Comparison of ENCODE assay signal across 27 cellular contexts in the genomic region with DNA sequence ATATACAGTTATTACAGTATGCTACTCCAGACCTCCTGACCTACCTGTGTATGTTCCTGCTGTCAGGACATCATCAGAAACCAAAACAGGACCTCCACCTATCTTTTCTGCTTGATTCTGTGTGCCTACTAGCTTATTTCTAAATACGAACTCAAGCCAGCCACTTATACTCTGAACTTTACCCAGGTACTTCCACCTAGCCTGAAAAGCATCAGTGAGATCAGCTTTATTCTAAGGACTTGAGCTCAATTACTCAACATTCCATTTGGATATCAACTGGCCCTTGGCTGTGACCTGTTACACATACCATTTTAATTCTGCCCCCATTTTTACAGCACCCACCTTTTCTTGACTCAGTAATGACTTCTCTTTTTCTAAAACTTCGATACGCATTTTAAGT. TPM values are rescaled to one million over a fixed set of nuclear protein-coding genes. Genes with fewer than 3 reads are reported as not detected.
A peak's percentile ranks its signal among the peaks of the same experiment; 100 is the strongest.
DNase-seq lines count a peak whose midpoint lies in the region; ATAC-seq, FAIRE-seq and TF ChIP-seq lines count a peak whose summit lies in the region.
"Had no signal": no experiment of that assay in that cellular context is flagged by ENCODE, and none has a peak within 500 bp of the region (broad histone marks: within the 10 kb centered on the region; RNA-seq: fewer than 3 reads in every experiment).

No MANE protein-coding gene starts in this region.

- no peak overlapping the region for H3K4me2 ChIP-seq in HepG2 (ENCODE audit: low read depth, low read length)
- H3K4me2 ChIP-seq: A549; BLaER1 treated with 17β-estradiol and CSF1 and Interleukin-3, amounts not matched to agents 10 nM and 100 nM had no signal

- DNase-seq in HepG2 (ENCODE audit: low spot score) (no peak), chondrocyte (ENCODE audit: low spot score) (no peak), progenitor cell of endocrine pancreas (ENCODE audit: low spot score, unreplicated experiment) (no peak), NCI-H526 treated with DMSO at 0.1 percent for 48 hours (lab: John Stamatoyannopoulos, UW) (no peak)
- DNase-seq: 8988T; ACHN; AML-193; BE2C; CD4-positive, alpha-beta T cell; CD8-positive, alpha-beta memory T cell; DMS 273 treated with DMSO at 0.1 percent for 48 hours; DMS79; EL; GDM1; GOT3; HFFc6 had no signal

- POLR2A ChIA-PET in HepG2 (lab: Yijun Ruan, JAX) = no interaction called here

- TF ChIP-seq CTCF in liver (IDR thresholded peaks at IDR 0.05; ENCODE audit: low read depth, low read length, missing input control) (no peak), HepG2 (CRISPR knock-in tag; IDR thresholded peaks at IDR 0.05) (no peak), chondrocyte (IDR thresholded peaks at IDR 0.05) (no peak), progenitor cell of endocrine pancreas (IDR thresholded peaks at IDR 0.05; ENCODE audit: unreplicated experiment) (no peak)

- intact Hi-C loops in HepG2 (cut with micrococcal nuclease; ENCODE audit: unreplicated experiment) = no loop called here

- H3K4me3 ChIP-seq in liver (ENCODE audit: low read depth in 1 of 3, low read length in 3 of 3) (no peak overlapping the region), HepG2 (replicated peaks in 1 of 3; ENCODE audit: insufficient read depth in 1 of 3, low read depth in 2 of 3, low read length in 3 of 3) (no peak overlapping the region)
- H3K4me3 ChIP-seq: A549; BLaER1 treated with 17β-estradiol and CSF1 and Interleukin-3, amounts not matched to agents 10 nM and 100 nM; GM12878; HAP-1 had no signal

- no peaks in the 10 kb centered on the region for H3K9me3 Mint-ChIP-seq in chondrocyte (ENCODE audit: low read depth)
- no peaks in the 10 kb centered on the region for H3K9me3 Mint-ChIP-seq in progenitor cell of endocrine pancreas (ENCODE audit: low read depth)
- H3K9me3 Mint-ChIP-seq: CD4-positive, alpha-beta T cell; CD8-positive, alpha-beta memory T cell; HFFc6 had no signal

- no peak for TF ChIP-seq POLR2A in HepG2 (IDR thresholded peaks at IDR 0.05; ENCODE audit: insufficient read depth in 1 of 2, low read depth in 2 of 2, low read length in 2 of 2)

- peaks cover 36% of the 10 kb centered on the region for H3K4me1 Mint-ChIP-seq in chondrocyte (ENCODE audit: low read depth)
- H3K4me1 Mint-ChIP-seq in progenitor cell of endocrine pancreas (ENCODE audit: low read depth) = peaks cover 7% of the 10 kb centered on the region
- H3K4me1 Mint-ChIP-seq: CD14-positive monocyte had no signal

- CTCF ChIA-PET in HepG2 (lab: Yijun Ruan, JAX; ENCODE audit: low intra/inter-chr PET ratio, low total read pairs) = no interaction called here

- 94% methylated on average over 3 of the region's 3 CpGs for whole genome bisulfite sequencing in liver
- WGBS in HepG2 (ENCODE audit: low lambda C conversion rate) = 95% methylated on average over 3 of the region's 3 CpGs

- H3K36me3 ChIP-seq in liver (ENCODE audit: control insufficient read depth in 4 of 4, insufficient read depth in 3 of 4, low read depth in 1 of 4, low read length in 3 of 4) = peaks cover 10 to 55% (median 42%) of the 10 kb centered on the region in 4 donors
- H3K36me3 ChIP-seq in HepG2 (replicated peaks in 1 of 2; ENCODE audit: control insufficient read depth in 1 of 2, insufficient read depth in 2 of 2, low read length in 2 of 2) = peaks cover 12 to 43% of the 10 kb centered on the region in 2 experiments; a peak in 4 of 5 replicates

- no peak overlapping the region for H2AFZ ChIP-seq in HepG2 (ENCODE audit: low read length)

- BruUV-seq in HepG2 (replicated peaks; lab: Mats Ljungman, UMichigan) = no TSS peak

- TF ChIP-seq RAD21 in liver (IDR thresholded peaks at IDR 0.05) (no peak), HepG2 (CRISPR knock-in tag; IDR thresholded peaks at IDR 0.05) (no peak)

- H3K9me3 ChIP-seq in liver (ENCODE audit: control insufficient read depth in 4 of 4, low read length in 3 of 4) = no peaks in the 10 kb centered on the region
- H3K9me3 ChIP-seq in HepG2 (ENCODE audit: low read length) = no peaks in the 10 kb centered on the region
- H3K9me3 ChIP-seq: A549; BE2C; BLaER1 treated with 17β-estradiol and CSF1 and Interleukin-3, amounts not matched to agents 10 nM and 100 nM; HAP-1 had no signal

- peak overlapping the region; percentile 29 for H3K27ac Mint-ChIP-seq in chondrocyte (ENCODE audit: unreplicated experiment)
- H3K27ac Mint-ChIP-seq in progenitor cell of endocrine pancreas = peak overlapping the region; percentile 50
- H3K27ac Mint-ChIP-seq: CD14-positive monocyte; CD4-positive, alpha-beta T cell; HFFc6 had no signal

- no peaks in the 10 kb centered on the region for H3K27me3 Mint-ChIP-seq in chondrocyte (ENCODE audit: low read depth)
- no peaks in the 10 kb centered on the region for H3K27me3 Mint-ChIP-seq in progenitor cell of endocrine pancreas
- H3K27me3 Mint-ChIP-seq: CD4-positive, alpha-beta T cell; CD8-positive, alpha-beta memory T cell had no signal

- H3K4me1 ChIP-seq in liver (ENCODE audit: control insufficient read depth in 4 of 4, insufficient read depth in 4 of 4, low read length in 3 of 4) (no peaks in the 10 kb centered on the region), HepG2 (ENCODE audit: insufficient read depth, low read length) (no peaks in the 10 kb centered on the region)
- H3K4me1 ChIP-seq: A549; BE2C; BLaER1 treated with 17β-estradiol and CSF1 and Interleukin-3, amounts not matched to agents 10 nM and 100 nM had no signal

- TF ChIP-seq EP300 in HepG2 (IDR thresholded peaks at IDR 0.05; ENCODE audit: low read depth in 2 of 2, low read length in 2 of 2) = no peak
- no peak for TF ChIP-seq EP300 in HepG2 (CRISPR knock-in tag; IDR thresholded peaks at IDR 0.05; ENCODE audit: borderline replicate concordance)

- H3K4me3 Mint-ChIP-seq in chondrocyte (ENCODE audit: unreplicated experiment) (no peak overlapping the region), progenitor cell of endocrine pancreas (ENCODE audit: low read depth) (no peak overlapping the region)
- H3K4me3 Mint-ChIP-seq: CD14-positive monocyte; CD4-positive, alpha-beta T cell; CD8-positive, alpha-beta memory T cell; HFFc6 had no signal

- H3K9ac ChIP-seq in liver (ENCODE audit: low read depth in 1 of 2, low read length in 2 of 2) (no peak overlapping the region), HepG2 (ENCODE audit: insufficient read depth, low read depth, low read length) (no peak overlapping the region)
- H3K9ac ChIP-seq: BLaER1 treated with 17β-estradiol and CSF1 and Interleukin-3, amounts not matched to agents 10 nM and 100 nM had no signal

- H3K27me3 ChIP-seq in liver (ENCODE audit: control insufficient read depth in 4 of 4, insufficient read depth in 4 of 4, low read length in 3 of 4) = no peaks in the 10 kb centered on the region
- H3K27me3 ChIP-seq in HepG2 (ENCODE audit: control insufficient read depth in 1 of 2, insufficient read depth in 2 of 2, low read length in 2 of 2) = no peaks in the 10 kb centered on the region
- H3K27me3 ChIP-seq: BE2C; BLaER1 treated with 17β-estradiol and CSF1 and Interleukin-3, amounts not matched to agents 10 nM and 100 nM had no signal

- in situ Hi-C loops in HepG2 (cut with HindIII; ENCODE audit: extremely low pct_ligation_motif_present, low pct_unique_long_range_greater_than_20kb) = no loop called here

- no peaks in the 10 kb centered on the region for H3K79me2 ChIP-seq in HepG2 (ENCODE audit: insufficient read depth, low read length)

- ATAC-seq in HepG2 (no peak), GM21390 (IDR thresholded peaks at IDR 0.05; ENCODE audit: unreplicated experiment) (no peak), GM21381 (IDR thresholded peaks at IDR 0.05; ENCODE audit: unreplicated experiment) (no peak)
- ATAC-seq: A549, GM12878 had no signal

- H3K27ac ChIP-seq in liver (ENCODE audit: low read depth in 1 of 2, low read length in 2 of 2) = no peak overlapping the region
- H3K27ac ChIP-seq in HepG2 (ENCODE audit: extremely low read length, insufficient read depth, low read length) = no peak overlapping the region
- H3K27ac ChIP-seq: A549; BLaER1 treated with 17β-estradiol and CSF1 and Interleukin-3, amounts not matched to agents 10 nM and 100 nM had no signal

- FAIRE-seq in HepG2 (lab: Jason Lieb, UNC) = no peak
- FAIRE-seq: A549, D721Med, GM12878, GM19239, H54 had no signal

- no peaks in the 10 kb centered on the region for H4K20me1 ChIP-seq in HepG2 (ENCODE audit: insufficient read depth, low read length)

- H3K36me3 Mint-ChIP-seq in chondrocyte (ENCODE audit: low read depth) = peaks cover 33% of the 10 kb centered on the region
- peaks cover 19% of the 10 kb centered on the region for H3K36me3 Mint-ChIP-seq in progenitor cell of endocrine pancreas (ENCODE audit: insufficient read depth)

TF ChIP-seq in liver, 16 proteins besides CTCF, POLR2A, EP300 and RAD21 (continues in another document):
- TF ChIP-seq SP1 (IDR thresholded peaks at IDR 0.05) (peak; percentile 20), HNF4A (conservative IDR thresholded peaks at IDR 0.05) (peak; percentile 65 to 70)

RNA-seq across cellular contexts. Expression of gene TRIP11, which starts 29.2 kb away (rescaled TPM):
- 10 to 100 TPM; 16.5 to 28.4 TPM for total RNA-seq in liver
- polyA plus RNA-seq in liver = 10 to 100 TPM in 1 of 2 donors, 1 to 10 TPM in 1; 4.3 to 16.7 TPM
- 32.8 and 51.4 TPM in 2 replicates for total RNA-seq in HepG2 (2016; rRNA removed; fragmentation: Illumina TruSeq; extraction: Trizol)
- 4.5 and 7.6 TPM in 2 replicates for total RNA-seq in HepG2 (2016; cell fraction: cytosol; rRNA removed; fragmentation: Illumina TruSeq; extraction: Trizol; ENCODE audit: low read depth)
- total RNA-seq in HepG2 (2016; cell fraction: insoluble cytoplasmic fraction; rRNA removed; fragmentation: Illumina TruSeq; extraction: Trizol) = 30.2 and 44.1 TPM in 2 replicates
- total RNA-seq in HepG2 (2016; cell fraction: membrane; rRNA removed; fragmentation: Illumina TruSeq; extraction: Trizol) = 8.8 and 11.2 TPM in 2 replicates
- total RNA-seq in HepG2 (2016; cell fraction: nucleus; rRNA removed; fragmentation: Illumina TruSeq; extraction: Trizol) = 50.4 and 51.2 TPM in 2 replicates
- polyA plus RNA-seq in HepG2 (2011; rRNA removed) = 10.5 and 10.9 TPM in 2 replicates
- 4.2 and 5.2 TPM in 2 replicates for polyA plus RNA-seq in HepG2 (2011; cell fraction: cytosol; rRNA removed)
- 6.4 and 6.6 TPM in 2 replicates for polyA plus RNA-seq in HepG2 (2011; cell fraction: nucleus; rRNA removed)
- polyA plus RNA-seq in HepG2 (2012) = 8.6 and 12.1 TPM in 2 replicates
- polyA plus RNA-seq in HepG2 (2016; cell fraction: cytosol; fragmentation: Illumina TruSeq; extraction: Trizol; ENCODE audit: low read depth) = 2.6 and 3.0 TPM in 2 replicates
- polyA plus RNA-seq in HepG2 (2016; cell fraction: insoluble cytoplasmic fraction; fragmentation: Illumina TruSeq; extraction: Trizol; ENCODE audit: low read depth) = 11.0 and 13.4 TPM in 2 replicates
- 2.5 and 2.9 TPM in 2 replicates for polyA plus RNA-seq in HepG2 (2016; cell fraction: membrane; fragmentation: Illumina TruSeq; extraction: Trizol; ENCODE audit: low read depth)
- polyA plus RNA-seq in HepG2 (2016; cell fraction: nucleus; fragmentation: Illumina TruSeq; extraction: Trizol; ENCODE audit: insufficient read depth, low read depth) = 17.1 and 18.5 TPM in 2 replicates
- 41.3 and 64.9 TPM in 2 replicates for polyA minus RNA-seq in HepG2 (2011; rRNA and poly(A)+ RNA removed; ENCODE audit: low replicate concordance)
- polyA minus RNA-seq in HepG2 (2011; cell fraction: cytosol; rRNA and poly(A)+ RNA removed) = 26.4 and 27.7 TPM in 2 replicates
- 37.2 and 66.0 TPM in 2 replicates for polyA minus RNA-seq in HepG2 (2011; cell fraction: nucleus; rRNA and poly(A)+ RNA removed)
- 90.5 to 104 TPM (median 92.7 TPM) in 3 replicates for total RNA-seq in chondrocyte
- total RNA-seq in progenitor cell of endocrine pancreas = 58.6 and 60.9 TPM in 2 replicates
